8 cellular contexts compared by ENCODE assay signal in the genomic region with DNA sequence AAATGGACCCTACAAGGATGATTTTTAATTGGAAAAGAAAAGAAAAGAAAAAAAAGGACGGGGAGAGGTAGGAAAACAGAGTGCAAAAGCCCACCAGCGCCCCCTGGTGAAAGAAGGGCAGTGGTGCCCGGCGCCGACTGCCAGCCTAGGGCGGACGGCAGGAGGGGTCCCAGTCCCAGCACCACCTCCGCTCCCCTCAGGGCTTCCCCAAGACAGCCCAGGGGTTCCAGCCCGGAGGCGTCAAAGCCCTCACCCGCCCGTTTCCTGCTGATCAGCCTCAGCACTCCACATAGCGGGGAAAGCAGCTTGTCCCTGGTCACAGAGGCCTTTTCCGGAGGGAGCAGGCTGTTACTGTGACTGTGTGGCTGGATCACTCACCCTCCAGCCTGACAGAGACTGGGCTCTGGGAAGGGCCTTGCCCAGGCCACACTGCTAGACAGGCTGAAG.
DNase-seq lines count a peak whose midpoint lies in the region; ATAC-seq, FAIRE-seq and TF ChIP-seq lines count a peak whose summit lies in the region.

No MANE protein-coding gene starts in this region.

- peaks cover 19% of the 10 kb centered on the region for H3K4me1 Mint-ChIP-seq in mesothelial cell of epicardium

- no peak overlapping the region for H3K4me3 ChIP-seq in transverse colon

- FAIRE-seq in GM12892 (lab: Jason Lieb, UNC): no peak
- FAIRE-seq in TTC549 (lab: Jason Lieb, UNC): peak; percentile 13

- no peak for TF ChIP-seq EP300 in transverse colon (IDR thresholded peaks at IDR 0.05; ENCODE audit: low read depth)

- H3K9me3 Mint-ChIP-seq in mesothelial cell of epicardium: no peaks in the 10 kb centered on the region

- ATAC-seq in HG02571 (IDR thresholded peaks at IDR 0.05; ENCODE audit: unreplicated experiment): no peak

- in situ Hi-C loops in transverse colon (cut with MboI; ENCODE audit: low pct_ligation_motif_present in 1 of 4, low pct_unique_long_range_greater_than_20kb in 1 of 4, low sequenced_read_pairs in 3 of 4): loop anchor here in 1 of 4 donors (10.0 kb wide), 1 partner anchor 376 kb away; no protein-coding TSS in a partner anchor

- DNase-seq in AG08395 (ENCODE audit: low spot score): peak; percentile 83
- peak; percentile 80 for DNase-seq in GM12892 (ENCODE audit: insufficient read length)
- DNase-seq in NAMALWA (ENCODE audit: low spot score): peak; percentile 60
- DNase-seq in ecto neural progenitor cell (ENCODE audit: low spot score): peak; percentile 89
- DNase-seq in mesothelial cell of epicardium (ENCODE audit: low spot score in 2 of 2, unreplicated experiment in 2 of 2): peak; percentile 72 to 96
- peak; percentile 66 for DNase-seq in transverse colon

- WGBS in transverse colon (ENCODE audit: low coverage in 1 of 2), 2 donors: 3 to 9% methylated on average over 6 to 14 of the region's 14 CpGs

- intact Hi-C loops in transverse colon (cut with DNase I; ENCODE audit: low total_unique reads): no loop called here

- no peaks in the 10 kb centered on the region for H3K9me3 ChIP-seq in transverse colon

- no peak overlapping the region for H3K4me3 Mint-ChIP-seq in mesothelial cell of epicardium

- no peaks in the 10 kb centered on the region for H3K36me3 ChIP-seq in transverse colon

- H3K36me3 Mint-ChIP-seq in mesothelial cell of epicardium: no peaks in the 10 kb centered on the region

- no peak overlapping the region for H3K27ac ChIP-seq in transverse colon

- no peak overlapping the region for H3K27ac Mint-ChIP-seq in mesothelial cell of epicardium

- TF ChIP-seq CTCF in mesothelial cell of epicardium (IDR thresholded peaks at IDR 0.05; ENCODE audit: unreplicated experiment): peak; percentile 99
- peak; percentile 88 to 96 (median 92) for TF ChIP-seq CTCF in transverse colon (IDR thresholded peaks at IDR 0.05)

- no peak for TF ChIP-seq POLR2A in GM12892 (IDR thresholded peaks at IDR 0.05; ENCODE audit: low read depth, low read length)
- no peak for TF ChIP-seq POLR2A in transverse colon (IDR thresholded peaks at IDR 0.05)

- H3K4me1 ChIP-seq in transverse colon: peaks cover 0 to 11% (median 2%) of the 10 kb centered on the region in 4 donors

- H3K27me3 Mint-ChIP-seq in mesothelial cell of epicardium (ENCODE audit: low read depth): peaks cover 50% of the 10 kb centered on the region

- H3K27me3 ChIP-seq in transverse colon: peaks cover 46% of the 10 kb centered on the region
